22 cellular contexts compared by ENCODE assay signal in the genomic region with DNA sequence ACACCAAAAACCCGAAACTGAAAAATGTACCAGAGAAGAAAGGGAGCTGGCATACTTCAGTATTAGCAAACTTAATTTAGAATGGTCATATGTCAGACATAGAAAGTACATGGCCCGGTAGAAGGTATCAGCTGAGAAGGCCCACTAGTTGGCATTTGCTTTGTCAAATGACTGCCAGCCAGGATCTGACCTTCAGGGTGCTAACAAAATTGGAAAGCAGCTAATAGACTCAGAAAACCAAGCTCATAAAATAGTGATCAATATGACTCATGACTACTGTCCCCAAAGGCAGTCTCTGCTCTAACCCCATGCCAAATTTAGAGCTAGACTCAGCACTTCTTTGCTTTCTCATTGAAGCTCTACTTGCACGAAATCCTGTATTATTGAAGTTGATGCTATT.
"Had no signal": no experiment of that assay in that cellular context is flagged by ENCODE, and none has a peak within 500 bp of the region (broad histone marks: within the 10 kb centered on the region; RNA-seq: fewer than 3 reads in every experiment).

No MANE protein-coding gene starts in this region.

- H3K27me3 ChIP-seq: MG63 had no signal

- H3K4me3 ChIP-seq: MG63 had no signal

- H3K9me3 ChIP-seq: MG63 had no signal

- H3K36me3 ChIP-seq: MG63 had no signal

- ATAC-seq: activated CD8-positive, alpha-beta memory T cell treated with anti-CD3 and anti-CD28 coated beads, Interleukin-2, amount 10 ng/mL, durations not matched to agents 7 days and 5 days; activated naive CD4-positive, alpha-beta T cell treated with anti-CD3 and anti-CD28 coated beads, Interleukin-2, amount 50 U/mL, for 72 hours; activated naive CD8-positive, alpha-beta T cell treated with anti-CD3 and anti-CD28 coated beads, Interleukin-2, amount 50 U/mL, for 24 hours; activated T-cell treated with anti-CD3 and anti-CD28 coated beads, Interleukin-2, amount 50 U/mL, for 4 hours; PC-3; T-helper 17 cell had no signal

- DNase-seq: activated B cell treated with CpG ODN at 0.5 μM for 24 hours; activated CD4-positive, alpha-beta T cell treated with anti-CD3 and anti-CD28 coated beads for 1 hour; activated CD4-positive, alpha-beta T cell treated with anti-CD3 and anti-CD28 coated beads, Interleukin-2, amount 10 ng/mL, durations not matched to agents 24 days and 14 days; activated CD4-positive, alpha-beta T cell treated with anti-CD3 and anti-CD28 coated beads, Interleukin-2, amount 50 U/mL, for 48 hours; activated CD8-positive, alpha-beta memory T cell treated with anti-CD3 and anti-CD28 coated beads, Interleukin-2, amount 10 ng/mL, durations not matched to agents 7 days and 5 days; activated effector memory CD4-positive, alpha-beta T cell treated with anti-CD3 and anti-CD28 coated beads, Interleukin-2, amount 50 U/mL, for 16 hours; activated naive CD4-positive, alpha-beta T cell treated with Interleukin-2 at 50 U/mL for 16 hours; activated naive CD8-positive, alpha-beta T cell treated with anti-CD3 and anti-CD28 coated beads, Interleukin-2, amount 50 U/mL, for 24 hours; activated T-cell treated with anti-CD3 and anti-CD28 coated beads, Interleukin-2, amount 50 U/mL, for 4 hours; amygdala; MG63; NCI-H1105 treated with DMSO at 0.1 percent for 48 hours; NCI-H1436 treated with DMSO at 0.1 percent for 48 hours; NCI-H187; NCI-H2081; NCI-H510A treated with DMSO at 0.1 percent for 48 hours; NCI-H69; PC-3; SHP77; T-helper 17 cell; T-helper 9 cell had no signal
